ENCODE assay signal across 9 cellular contexts in genomic region chr17:1454541-1454940, GRCh38. TPM values are rescaled to one million over a fixed set of nuclear protein-coding genes. Genes with fewer than 3 reads are reported as not detected.
DNase-seq lines count a peak whose midpoint lies in the region; ATAC-seq and TF ChIP-seq lines count a peak whose summit lies in the region.
"Had no signal": no experiment of that assay in that cellular context is flagged by ENCODE, and none has a peak within 500 bp of the region (broad histone marks: within the 10 kb centered on the region; RNA-seq: fewer than 3 reads in every experiment).

No MANE protein-coding gene starts in this region.

- H2AFZ ChIP-seq in DND-41 (ENCODE audit: low read depth, low read length) (no peak overlapping the region), parathyroid adenoma (no peak overlapping the region)

- peaks cover 19% of the 10 kb centered on the region for H3K36me3 ChIP-seq in DND-41 (ENCODE audit: insufficient read depth, low read length)
- H3K36me3 ChIP-seq in Peyer's patch = peaks cover 0 to 9% (median 0%) of the 10 kb centered on the region in 3 donors
- no peaks in the 10 kb centered on the region for H3K36me3 ChIP-seq in esophagus (ENCODE audit: control insufficient read depth in 2 of 2, insufficient read depth in 2 of 2, low read length in 1 of 2)
- H3K36me3 ChIP-seq in parathyroid adenoma (ENCODE audit: control insufficient read depth, insufficient read depth, low read length) = no peaks in the 10 kb centered on the region

- peak overlapping the region; percentile 89 to 90; a peak in 3 of 4 replicates for H3K4me3 ChIP-seq in DND-41 (ENCODE audit: low read depth in 1 of 2, low read length in 2 of 2)
- H3K4me3 ChIP-seq in Peyer's patch = peak overlapping the region; percentile 82 to 99 (median 89)
- H3K4me3 ChIP-seq in esophagus (ENCODE audit: low read depth in 1 of 2, low read length in 2 of 2) = peak overlapping the region; percentile 96 to 98
- peak overlapping the region; percentile 86 for H3K4me3 ChIP-seq in parathyroid adenoma (ENCODE audit: low read depth, low read length)

- DNase-seq in DND-41 (no peak), Peyer's patch (no peak), NOMO-1 (lab: John Stamatoyannopoulos, UW; ENCODE audit: unreplicated experiment in 2 of 2) (no peak), SIG-M5 treated with dmso at 0.1 percent for 504 hours (lab: John Stamatoyannopoulos, UW; ENCODE audit: unreplicated experiment) (no peak)
- DNase-seq: hippocampal formation had no signal

- peaks cover 69% of the 10 kb centered on the region for H3K79me2 ChIP-seq in DND-41 (ENCODE audit: insufficient read depth, low read length)
- peaks cover 32% of the 10 kb centered on the region for H3K79me2 ChIP-seq in parathyroid adenoma

- no peak for TF ChIP-seq CTCF in DND-41 (IDR thresholded peaks at IDR 0.05; ENCODE audit: borderline replicate concordance, extremely low read depth, low read length, poor library complexity, severe bottlenecking)
- no peak for TF ChIP-seq CTCF in Peyer's patch (IDR thresholded peaks at IDR 0.05)
- TF ChIP-seq CTCF in parathyroid adenoma (IDR thresholded peaks at IDR 0.05) = no peak

- ATAC-seq in DND-41 (ENCODE audit: insufficient read depth, low read depth) = no peak
- ATAC-seq in HG02610 (IDR thresholded peaks at IDR 0.05; ENCODE audit: unreplicated experiment) = no peak
- ATAC-seq in GM19397 (IDR thresholded peaks at IDR 0.05; ENCODE audit: unreplicated experiment) = no peak

- 34 to 48% methylated on average over 9 of the region's 9 CpGs for WGBS in esophagus, 2 donors

- no peaks in the 10 kb centered on the region for H3K9me3 ChIP-seq in DND-41 (ENCODE audit: insufficient read depth, low read length, severe bottlenecking)
- H3K9me3 ChIP-seq in Peyer's patch = no peaks in the 10 kb centered on the region
- H3K9me3 ChIP-seq in esophagus (ENCODE audit: control insufficient read depth in 2 of 2, insufficient read depth in 1 of 2, low read depth in 1 of 2, low read length in 1 of 2) = no peaks in the 10 kb centered on the region
- no peaks in the 10 kb centered on the region for H3K9me3 ChIP-seq in parathyroid adenoma (ENCODE audit: control insufficient read depth, low read length)

- H3K9ac ChIP-seq in DND-41 (ENCODE audit: low read depth, low read length) (peak overlapping the region; percentile 96), parathyroid adenoma (no peak overlapping the region)

- H3K4me2 ChIP-seq in DND-41 (ENCODE audit: insufficient read depth, low read length) = peak overlapping the region; percentile 81
- H3K4me2 ChIP-seq in parathyroid adenoma (ENCODE audit: low read length) = peak overlapping the region; percentile 72

- peak overlapping the region; percentile 82 for H3K27ac ChIP-seq in DND-41 (ENCODE audit: low read length)
- H3K27ac ChIP-seq in Peyer's patch = peak overlapping the region; percentile 97 to 100 (median 98)
- H3K27ac ChIP-seq in esophagus (ENCODE audit: low read depth in 2 of 2, low read length in 1 of 2) = peak overlapping the region; percentile 99 to 100
- peak overlapping the region; percentile 82 for H3K27ac ChIP-seq in parathyroid adenoma

- H4K20me1 ChIP-seq in DND-41 (ENCODE audit: insufficient read depth, low read length) = peaks cover 34% of the 10 kb centered on the region

- H3K4me1 ChIP-seq in DND-41 (ENCODE audit: insufficient read depth, low read length) = peaks cover 36% of the 10 kb centered on the region
- peaks cover 0 to 42% (median 6%) of the 10 kb centered on the region in 4 donors for H3K4me1 ChIP-seq in Peyer's patch
- no peaks in the 10 kb centered on the region for H3K4me1 ChIP-seq in esophagus (ENCODE audit: control insufficient read depth in 2 of 2, insufficient read depth in 2 of 2, low read length in 1 of 2)
- H3K4me1 ChIP-seq in parathyroid adenoma = peaks cover 8% of the 10 kb centered on the region

- TF ChIP-seq POLR2A in Peyer's patch (IDR thresholded peaks at IDR 0.05) = no peak

- H3K27me3 ChIP-seq in DND-41 (ENCODE audit: insufficient read depth, low read length, poor library complexity) (no peaks in the 10 kb centered on the region), Peyer's patch (no peaks in the 10 kb centered on the region), esophagus (ENCODE audit: control insufficient read depth in 1 of 2, insufficient read depth in 2 of 2, low read length in 2 of 2) (no peaks in the 10 kb centered on the region), parathyroid adenoma (ENCODE audit: control insufficient read depth, insufficient read depth, low read length) (no peaks in the 10 kb centered on the region)

RNA-seq across cellular contexts. Expression of gene CRK, which starts 1.5 kb away (rescaled TPM):
- total RNA-seq in Peyer's patch = 10 to 100 TPM; 33.0 to 66.2 (median 59.5) TPM
- polyA plus RNA-seq in esophagus = 10 to 100 TPM; 17.8 to 23.8 TPM

RNA-seq across cellular contexts. Expression of gene MYO1C, which starts 37.9 kb away (rescaled TPM):
- 100 to 1,000 TPM; 144 to 232 (median 179) TPM for total RNA-seq in Peyer's patch
- polyA plus RNA-seq in esophagus = 10 to 100 TPM; 42.0 to 45.0 TPM

RNA-seq across cellular contexts. Expression of gene YWHAE, which starts 54.5 kb away (rescaled TPM):
- total RNA-seq in Peyer's patch = 100 to 1,000 TPM; 317 to 474 (median 395) TPM
- 100 to 1,000 TPM; 246 to 324 TPM for polyA plus RNA-seq in esophagus
